ENCODE assay signal across 1 cellular context in genomic region chr1:212791676-212792395, GRCh38.
TF ChIP-seq lines count a peak whose summit lies in the region.

A gene with protein sequence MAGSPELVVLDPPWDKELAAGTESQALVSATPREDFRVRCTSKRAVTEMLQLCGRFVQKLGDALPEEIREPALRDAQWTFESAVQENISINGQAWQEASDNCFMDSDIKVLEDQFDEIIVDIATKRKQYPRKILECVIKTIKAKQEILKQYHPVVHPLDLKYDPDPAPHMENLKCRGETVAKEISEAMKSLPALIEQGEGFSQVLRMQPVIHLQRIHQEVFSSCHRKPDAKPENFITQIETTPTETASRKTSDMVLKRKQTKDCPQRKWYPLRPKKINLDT (minus strand): TSS chr1:212791777. CDS start chr1:212791763, 14 bp downstream.
Gene TATDN3 (plus strand): TSS chr1:212791894. CDS start chr1:212791922, 28 bp downstream.

TF ChIP-seq in GM12878, 131 proteins besides CTCF, POLR2A, EP300 and RAD21 (continued from another document and continues in another):
- no peak for TF ChIP-seq SUPT20H (IDR thresholded peaks at IDR 0.05; ENCODE audit: borderline replicate concordance, control insufficient read depth, low read depth, low read length)
- TF ChIP-seq RUNX3 (IDR thresholded peaks at IDR 0.05; ENCODE audit: low read length): peak; percentile 82
- TF ChIP-seq ZNF24 (IDR thresholded peaks at IDR 0.05): peak; percentile 75; the same call in 1 of the 2 replicates
- TF ChIP-seq EZH2 (IDR thresholded peaks at IDR 0.05; ENCODE audit: borderline replicate concordance, control insufficient read depth, low read depth, low read length): no peak
- TF ChIP-seq ZNF217 (IDR thresholded peaks at IDR 0.05): no peak
- 0 out of 2 replicates have a peak, but pooled peaks have one; percentile 70 for TF ChIP-seq TCF3 (IDR thresholded peaks at IDR 0.05; ENCODE audit: borderline replicate concordance, insufficient read depth, low read depth, low read length)
- TF ChIP-seq, protein P1, sequence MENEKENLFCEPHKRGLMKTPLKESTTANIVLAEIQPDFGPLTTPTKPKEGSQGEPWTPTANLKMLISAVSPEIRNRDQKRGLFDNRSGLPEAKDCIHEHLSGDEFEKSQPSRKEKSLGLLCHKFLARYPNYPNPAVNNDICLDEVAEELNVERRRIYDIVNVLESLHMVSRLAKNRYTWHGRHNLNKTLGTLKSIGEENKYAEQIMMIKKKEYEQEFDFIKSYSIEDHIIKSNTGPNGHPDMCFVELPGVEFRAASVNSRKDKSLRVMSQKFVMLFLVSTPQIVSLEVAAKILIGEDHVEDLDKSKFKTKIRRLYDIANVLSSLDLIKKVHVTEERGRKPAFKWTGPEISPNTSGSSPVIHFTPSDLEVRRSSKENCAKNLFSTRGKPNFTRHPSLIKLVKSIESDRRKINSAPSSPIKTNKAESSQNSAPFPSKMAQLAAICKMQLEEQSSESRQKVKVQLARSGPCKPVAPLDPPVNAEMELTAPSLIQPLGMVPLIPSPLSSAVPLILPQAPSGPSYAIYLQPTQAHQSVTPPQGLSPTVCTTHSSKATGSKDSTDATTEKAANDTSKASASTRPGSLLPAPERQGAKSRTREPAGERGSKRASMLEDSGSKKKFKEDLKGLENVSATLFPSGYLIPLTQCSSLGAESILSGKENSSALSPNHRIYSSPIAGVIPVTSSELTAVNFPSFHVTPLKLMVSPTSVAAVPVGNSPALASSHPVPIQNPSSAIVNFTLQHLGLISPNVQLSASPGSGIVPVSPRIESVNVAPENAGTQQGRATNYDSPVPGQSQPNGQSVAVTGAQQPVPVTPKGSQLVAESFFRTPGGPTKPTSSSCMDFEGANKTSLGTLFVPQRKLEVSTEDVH (IDR thresholded peaks at IDR 0.05; ENCODE audit: low read depth, partially characterized antibody): peak; percentile 71
- TF ChIP-seq ZBED1 (IDR thresholded peaks at IDR 0.05; ENCODE audit: borderline replicate concordance): peak; percentile 57; the same call in 1 of the 2 replicates
- TF ChIP-seq CREM (IDR thresholded peaks at IDR 0.05; ENCODE audit: low read depth): peak; percentile 80
- no peak for TF ChIP-seq SPI1 (IDR thresholded peaks at IDR 0.05; ENCODE audit: borderline replicate concordance, insufficient read depth, low read depth, low read length)
- TF ChIP-seq ASH2L (IDR thresholded peaks at IDR 0.05; ENCODE audit: borderline replicate concordance, low read depth): peak; percentile 98; the same call in 1 of the 2 replicates
- 0 out of 2 replicates have a peak, but pooled peaks have one; percentile 47 for TF ChIP-seq EED (IDR thresholded peaks at IDR 0.05; ENCODE audit: low read depth)
- no peak for TF ChIP-seq CBX3 (IDR thresholded peaks at IDR 0.05; ENCODE audit: borderline replicate concordance, low read depth)
- peak; percentile 89 for TF ChIP-seq SP1 (IDR thresholded peaks at IDR 0.05; ENCODE audit: low read depth, low read length)
- no peak; the same call in 1 of the 2 replicates for TF ChIP-seq RFX5 (IDR thresholded peaks at IDR 0.05; ENCODE audit: low read depth, low read length)
- peak; percentile 98 for TF ChIP-seq RELB (IDR thresholded peaks at IDR 0.05; ENCODE audit: low read depth)
- no peak for TF ChIP-seq NFYA (IDR thresholded peaks at IDR 0.05; ENCODE audit: borderline replicate concordance, low read depth, low read length)
- no peak for TF ChIP-seq KDM1A (IDR thresholded peaks at IDR 0.05; ENCODE audit: borderline replicate concordance)
- TF ChIP-seq ZSCAN29 (IDR thresholded peaks at IDR 0.05): peak; percentile 94
- TF ChIP-seq MAX (IDR thresholded peaks at IDR 0.05; ENCODE audit: low read depth, low read length): peak; percentile 70; the same call in 1 of the 2 replicates
- TF ChIP-seq RBBP5 (conservative IDR thresholded peaks at IDR 0.05): peak; percentile 50; the same call in 1 of the 2 replicates
- peak; percentile 62 for TF ChIP-seq IRF3 (IDR thresholded peaks at IDR 0.05)
- TF ChIP-seq TCF7 (IDR thresholded peaks at IDR 0.05; ENCODE audit: borderline replicate concordance): peak; percentile 21; the same call in 1 of the 2 replicates
- peak; percentile 92 for TF ChIP-seq SMAD5 (IDR thresholded peaks at IDR 0.05; ENCODE audit: low read depth)
- TF ChIP-seq, protein P2, sequence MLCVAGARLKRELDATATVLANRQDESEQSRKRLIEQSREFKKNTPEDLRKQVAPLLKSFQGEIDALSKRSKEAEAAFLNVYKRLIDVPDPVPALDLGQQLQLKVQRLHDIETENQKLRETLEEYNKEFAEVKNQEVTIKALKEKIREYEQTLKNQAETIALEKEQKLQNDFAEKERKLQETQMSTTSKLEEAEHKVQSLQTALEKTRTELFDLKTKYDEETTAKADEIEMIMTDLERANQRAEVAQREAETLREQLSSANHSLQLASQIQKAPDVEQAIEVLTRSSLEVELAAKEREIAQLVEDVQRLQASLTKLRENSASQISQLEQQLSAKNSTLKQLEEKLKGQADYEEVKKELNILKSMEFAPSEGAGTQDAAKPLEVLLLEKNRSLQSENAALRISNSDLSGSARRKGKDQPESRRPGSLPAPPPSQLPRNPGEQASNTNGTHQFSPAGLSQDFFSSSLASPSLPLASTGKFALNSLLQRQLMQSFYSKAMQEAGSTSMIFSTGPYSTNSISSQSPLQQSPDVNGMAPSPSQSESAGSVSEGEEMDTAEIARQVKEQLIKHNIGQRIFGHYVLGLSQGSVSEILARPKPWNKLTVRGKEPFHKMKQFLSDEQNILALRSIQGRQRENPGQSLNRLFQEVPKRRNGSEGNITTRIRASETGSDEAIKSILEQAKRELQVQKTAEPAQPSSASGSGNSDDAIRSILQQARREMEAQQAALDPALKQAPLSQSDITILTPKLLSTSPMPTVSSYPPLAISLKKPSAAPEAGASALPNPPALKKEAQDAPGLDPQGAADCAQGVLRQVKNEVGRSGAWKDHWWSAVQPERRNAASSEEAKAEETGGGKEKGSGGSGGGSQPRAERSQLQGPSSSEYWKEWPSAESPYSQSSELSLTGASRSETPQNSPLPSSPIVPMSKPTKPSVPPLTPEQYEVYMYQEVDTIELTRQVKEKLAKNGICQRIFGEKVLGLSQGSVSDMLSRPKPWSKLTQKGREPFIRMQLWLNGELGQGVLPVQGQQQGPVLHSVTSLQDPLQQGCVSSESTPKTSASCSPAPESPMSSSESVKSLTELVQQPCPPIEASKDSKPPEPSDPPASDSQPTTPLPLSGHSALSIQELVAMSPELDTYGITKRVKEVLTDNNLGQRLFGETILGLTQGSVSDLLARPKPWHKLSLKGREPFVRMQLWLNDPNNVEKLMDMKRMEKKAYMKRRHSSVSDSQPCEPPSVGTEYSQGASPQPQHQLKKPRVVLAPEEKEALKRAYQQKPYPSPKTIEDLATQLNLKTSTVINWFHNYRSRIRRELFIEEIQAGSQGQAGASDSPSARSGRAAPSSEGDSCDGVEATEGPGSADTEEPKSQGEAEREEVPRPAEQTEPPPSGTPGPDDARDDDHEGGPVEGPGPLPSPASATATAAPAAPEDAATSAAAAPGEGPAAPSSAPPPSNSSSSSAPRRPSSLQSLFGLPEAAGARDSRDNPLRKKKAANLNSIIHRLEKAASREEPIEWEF (IDR thresholded peaks at IDR 0.05; ENCODE audit: insufficient replicate concordance, low read depth, low read length): no peak
- peak; percentile 88 for TF ChIP-seq CBFB (IDR thresholded peaks at IDR 0.05; ENCODE audit: low read depth)
- peak in 1 of 2 experiments; percentile 29; a peak in 1 of 4 replicates for TF ChIP-seq CEBPB (IDR thresholded peaks at IDR 0.05; ENCODE audit: borderline replicate concordance in 1 of 2, low read depth in 2 of 2, low read length in 2 of 2)
- TF ChIP-seq HDGF (IDR thresholded peaks at IDR 0.05): 0 out of 2 replicates have a peak, but pooled peaks have one; percentile 5
- TF ChIP-seq SMAD1 (IDR thresholded peaks at IDR 0.05; ENCODE audit: low read depth, partially characterized antibody): no peak
- peak; percentile 87; the same call in 1 of the 2 replicates for TF ChIP-seq SIN3A (IDR thresholded peaks at IDR 0.05; ENCODE audit: low read depth, low read length)
- TF ChIP-seq NFIC (IDR thresholded peaks at IDR 0.05; ENCODE audit: low read depth, low read length): peak; percentile 33; the same call in 1 of the 2 replicates
- TF ChIP-seq CREB1 (IDR thresholded peaks at IDR 0.05; ENCODE audit: low read depth): peak; percentile 82
- TF ChIP-seq, protein P3, sequence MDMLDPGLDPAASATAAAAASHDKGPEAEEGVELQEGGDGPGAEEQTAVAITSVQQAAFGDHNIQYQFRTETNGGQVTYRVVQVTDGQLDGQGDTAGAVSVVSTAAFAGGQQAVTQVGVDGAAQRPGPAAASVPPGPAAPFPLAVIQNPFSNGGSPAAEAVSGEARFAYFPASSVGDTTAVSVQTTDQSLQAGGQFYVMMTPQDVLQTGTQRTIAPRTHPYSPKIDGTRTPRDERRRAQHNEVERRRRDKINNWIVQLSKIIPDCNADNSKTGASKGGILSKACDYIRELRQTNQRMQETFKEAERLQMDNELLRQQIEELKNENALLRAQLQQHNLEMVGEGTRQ (IDR thresholded peaks at IDR 0.05; ENCODE audit: borderline replicate concordance, low read depth, low read length): no peak
- 0 out of 2 replicates have a peak, but pooled peaks have one; percentile 11 for TF ChIP-seq TBL1XR1 (IDR thresholded peaks at IDR 0.05; ENCODE audit: low read depth, low read length)
- peak; percentile 64 for TF ChIP-seq FOXM1 (IDR thresholded peaks at IDR 0.05; ENCODE audit: low read depth, low read length)
- no peak for TF ChIP-seq BCLAF1 (IDR thresholded peaks at IDR 0.05)
- TF ChIP-seq RELA (IDR thresholded peaks at IDR 0.05; ENCODE audit: borderline replicate concordance, partially characterized antibody): peak; percentile 94
- TF ChIP-seq RCOR1 (conservative IDR thresholded peaks at IDR 0.05; ENCODE audit: low read depth, low read length): no peak
- TF ChIP-seq TCF12 (IDR thresholded peaks at IDR 0.05; ENCODE audit: low read depth, low read length): peak; percentile 51; the same call in 1 of the 2 replicates
- TF ChIP-seq MTA3 (IDR thresholded peaks at IDR 0.05; ENCODE audit: borderline replicate concordance, low read length): 0 out of 2 replicates have a peak, but pooled peaks have one; percentile 14
- TF ChIP-seq REST (IDR thresholded peaks at IDR 0.05; ENCODE audit: low read depth, low read length): peak; percentile 52; the same call in 1 of the 2 replicates
